Comparison of ENCODE assay signal across 8 cellular contexts in genomic region chrX:55342533-55343501, GRCh38.
DNase-seq lines count a peak whose midpoint lies in the region; ATAC-seq lines count a peak whose summit lies in the region.

No MANE protein-coding gene starts in this region.

- ATAC-seq in GM19351 (IDR thresholded peaks at IDR 0.05; ENCODE audit: unreplicated experiment), result peak; percentile 99
- no peak for ATAC-seq in GM18520 (IDR thresholded peaks at IDR 0.05; ENCODE audit: unreplicated experiment)

- DNase-seq in NCI-H1417 (lab: John Stamatoyannopoulos, UW) (peak in 2 of 3 experiments; percentile 0 to 42), NCI-H1417 treated with DMSO at 0.1 percent for 48 hours (lab: John Stamatoyannopoulos, UW) (no peak), HPDE6-E6E7 (ENCODE audit: extremely low spot score) (peak; percentile 25), T follicular helper cell (ENCODE audit: low read depth) (peak; percentile 24), cerebellum (ENCODE audit: low spot score) (peak; percentile 17), myocyte (ENCODE audit: low read depth) (peak; percentile 18)
